1 cellular context compared by ENCODE assay signal in the genomic region with DNA sequence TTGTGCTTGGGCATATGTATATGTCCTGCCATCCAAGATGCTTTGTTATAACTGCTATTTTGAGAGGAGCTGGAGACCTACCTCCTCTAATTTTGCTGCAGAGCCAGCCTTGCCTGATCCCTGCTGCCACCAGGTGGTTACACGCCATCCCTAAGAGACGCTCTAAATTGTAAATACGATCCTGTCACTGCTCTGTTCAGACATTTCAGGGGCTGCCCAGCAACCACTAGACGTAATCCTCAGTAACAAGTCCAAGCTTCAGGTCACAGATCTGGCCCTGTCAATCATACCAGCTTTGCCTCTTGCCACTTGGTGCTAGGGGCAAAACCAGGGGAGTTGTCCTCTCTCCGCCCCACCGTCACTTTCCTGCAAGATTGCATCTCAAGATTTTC.
TF ChIP-seq lines count a peak whose summit lies in the region.

No MANE protein-coding gene starts in this region.

TF ChIP-seq in HCT116, 20 proteins besides CTCF, POLR2A, EP300 and RAD21 (continued from another document):
- TF ChIP-seq, protein P1, sequence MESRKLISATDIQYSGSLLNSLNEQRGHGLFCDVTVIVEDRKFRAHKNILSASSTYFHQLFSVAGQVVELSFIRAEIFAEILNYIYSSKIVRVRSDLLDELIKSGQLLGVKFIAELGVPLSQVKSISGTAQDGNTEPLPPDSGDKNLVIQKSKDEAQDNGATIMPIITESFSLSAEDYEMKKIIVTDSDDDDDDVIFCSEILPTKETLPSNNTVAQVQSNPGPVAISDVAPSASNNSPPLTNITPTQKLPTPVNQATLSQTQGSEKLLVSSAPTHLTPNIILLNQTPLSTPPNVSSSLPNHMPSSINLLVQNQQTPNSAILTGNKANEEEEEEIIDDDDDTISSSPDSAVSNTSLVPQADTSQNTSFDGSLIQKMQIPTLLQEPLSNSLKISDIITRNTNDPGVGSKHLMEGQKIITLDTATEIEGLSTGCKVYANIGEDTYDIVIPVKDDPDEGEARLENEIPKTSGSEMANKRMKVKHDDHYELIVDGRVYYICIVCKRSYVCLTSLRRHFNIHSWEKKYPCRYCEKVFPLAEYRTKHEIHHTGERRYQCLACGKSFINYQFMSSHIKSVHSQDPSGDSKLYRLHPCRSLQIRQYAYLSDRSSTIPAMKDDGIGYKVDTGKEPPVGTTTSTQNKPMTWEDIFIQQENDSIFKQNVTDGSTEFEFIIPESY (IDR thresholded peaks at IDR 0.05; ENCODE audit: extremely low read depth, insufficient replicate concordance, low read length), result no peak
- TF ChIP-seq EGR1 (IDR thresholded peaks at IDR 0.05; ENCODE audit: low read depth), result no peak
- TF ChIP-seq SIN3A (IDR thresholded peaks at IDR 0.05; ENCODE audit: low read depth), result no peak
- TF ChIP-seq CBX3 (IDR thresholded peaks at IDR 0.05; ENCODE audit: low read depth), result no peak
- no peak for TF ChIP-seq ELF1 (IDR thresholded peaks at IDR 0.05; ENCODE audit: borderline replicate concordance, low read depth)
- TF ChIP-seq JUND (IDR thresholded peaks at IDR 0.05), result no peak
